Comparison of ENCODE assay signal across 8 cellular contexts in genomic region chr5:129904667-129905466, GRCh38. TPM values are rescaled to one million over a fixed set of nuclear protein-coding genes. Genes with fewer than 3 reads are reported as not detected.
DNase-seq lines count a peak whose midpoint lies in the region; ATAC-seq, FAIRE-seq and TF ChIP-seq lines count a peak whose summit lies in the region.

No MANE protein-coding gene starts in this region.

- H3K27me3 Mint-ChIP-seq in activated T-cell treated with anti-CD3 and anti-CD28 coated beads, Interleukin-2, amount 50 U/mL, for 24 hours = peaks cover 53% of the 10 kb centered on the region
- H3K27me3 Mint-ChIP-seq in WTC11 (ENCODE audit: low read depth) = peaks cover 58% of the 10 kb centered on the region

- FAIRE-seq in pancreas (lab: Jason Lieb, UNC) = no peak

- peaks cover 0 to 8% (median 3%) of the 10 kb centered on the region in 4 donors for H3K27me3 ChIP-seq in pancreas

- peak; percentile 38 for ATAC-seq in HG02943 (IDR thresholded peaks at IDR 0.05; ENCODE audit: low read depth, unreplicated experiment)
- peak; percentile 3 for ATAC-seq in WTC11
- ATAC-seq in pancreas = peak; percentile 28 to 57 (median 39)

- peak; percentile 37 for DNase-seq in activated T-cell treated with anti-CD3 and anti-CD28 coated beads, Interleukin-2, amount 50 U/mL, for 24 hours
- DNase-seq in activated T-cell treated with anti-CD3 and anti-CD28 coated beads for 4 hours = no peak
- DNase-seq in WTC11 (ENCODE audit: low spot score) = peak; percentile 30
- DNase-seq in glomerular visceral epithelial cell (ENCODE audit: extremely low spot score) = peak; percentile 20
- peak; percentile 5 to 83 (median 27) for DNase-seq in pancreas
- DNase-seq in NCI-H524 treated with DMSO at 0.1 percent for 48 hours (lab: John Stamatoyannopoulos, UW) = no peak
- DNase-seq in NCI-H2107 treated with DMSO at 0.1 percent for 48 hours (lab: John Stamatoyannopoulos, UW; ENCODE audit: unreplicated experiment) = no peak

- peak overlapping the region; percentile 60 to 75 (median 64) for H3K4me3 ChIP-seq in pancreas

- no peaks in the 10 kb centered on the region for H3K9me3 Mint-ChIP-seq in activated T-cell treated with anti-CD3 and anti-CD28 coated beads, Interleukin-2, amount 50 U/mL, for 24 hours
- H3K9me3 Mint-ChIP-seq in WTC11 = no peaks in the 10 kb centered on the region

- H3K9me3 ChIP-seq in pancreas = no peaks in the 10 kb centered on the region

- peak overlapping the region in 1 of 4 donors; percentile 22 for H3K27ac ChIP-seq in pancreas

- no peaks in the 10 kb centered on the region for H3K36me3 ChIP-seq in pancreas

- H3K4me1 ChIP-seq in pancreas = peaks cover 0 to 10% (median 0%) of the 10 kb centered on the region in 3 donors

- H3K4me1 Mint-ChIP-seq in activated T-cell treated with anti-CD3 and anti-CD28 coated beads, Interleukin-2, amount 50 U/mL, for 24 hours (ENCODE audit: low read depth) = peaks cover 13% of the 10 kb centered on the region
- peaks cover 15% of the 10 kb centered on the region for H3K4me1 Mint-ChIP-seq in WTC11

- no peaks in the 10 kb centered on the region for H3K36me3 Mint-ChIP-seq in activated T-cell treated with anti-CD3 and anti-CD28 coated beads, Interleukin-2, amount 50 U/mL, for 24 hours (ENCODE audit: low read depth)
- no peaks in the 10 kb centered on the region for H3K36me3 Mint-ChIP-seq in WTC11

- intact Hi-C loops in pancreas (cut with DNase I) = no loop called here

- 1% methylated on average over 52 to 103 of the region's 103 CpGs for WGBS in pancreas, 2 donors

- CTCF ChIA-PET in WTC11 (lab: Charles Lee) = interaction anchor here (0.7 to 1.3 kb wide), 2 partner anchors 133 to 1358 kb away, joined by 4 read pairs; no protein-coding TSS in a partner anchor

- TF ChIP-seq CTCF in WTC11 (IDR thresholded peaks at IDR 0.05) = no peak
- TF ChIP-seq CTCF in pancreas (IDR thresholded peaks at IDR 0.05) = no peak

- H3K4me3 Mint-ChIP-seq in activated T-cell treated with anti-CD3 and anti-CD28 coated beads, Interleukin-2, amount 50 U/mL, for 24 hours = no peak overlapping the region
- peak overlapping the region; percentile 83 for H3K4me3 Mint-ChIP-seq in WTC11

- POLR2A ChIA-PET in WTC11 (lab: Charles Lee) = no interaction called here

- H3K27ac Mint-ChIP-seq in activated T-cell treated with anti-CD3 and anti-CD28 coated beads, Interleukin-2, amount 50 U/mL, for 24 hours = no peak overlapping the region
- no peak overlapping the region for H3K27ac Mint-ChIP-seq in WTC11

TF ChIP-seq in WTC11, 78 proteins besides CTCF, POLR2A, EP300 and RAD21 (continues in another document):
- TF ChIP-seq TEAD4 (CRISPR knock-in tag; IDR thresholded peaks at IDR 0.05) (no peak), ZSCAN18 (CRISPR knock-in tag; IDR thresholded peaks at IDR 0.05) (no peak), MXD4 (CRISPR knock-in tag; IDR thresholded peaks at IDR 0.05; ENCODE audit: borderline replicate concordance) (no peak), NFE2L1 (CRISPR knock-in tag; IDR thresholded peaks at IDR 0.05) (peak; percentile 42; the same call in 1 of the 2 replicates), JUN (CRISPR knock-in tag; IDR thresholded peaks at IDR 0.05) (no peak), GRHL2 (CRISPR knock-in tag; IDR thresholded peaks at IDR 0.05; ENCODE audit: insufficient replicate concordance, severe bottlenecking) (no peak), USF2 (CRISPR knock-in tag; IDR thresholded peaks at IDR 0.05) (peak; percentile 30; the same call in 1 of the 2 replicates), NR3C1 (CRISPR knock-in tag; conservative IDR thresholded peaks at IDR 0.05; ENCODE audit: low read depth) (no peak), ATF2 (CRISPR knock-in tag; IDR thresholded peaks at IDR 0.05; ENCODE audit: borderline replicate concordance, low read depth) (no peak), ZNF138 (CRISPR knock-in tag; conservative IDR thresholded peaks at IDR 0.05) (peak; percentile 35; the same call in 1 of the 2 replicates), ZBTB43 (CRISPR knock-in tag; IDR thresholded peaks at IDR 0.05) (no peak), RORB (CRISPR knock-in tag; IDR thresholded peaks at IDR 0.05) (no peak), RELA (CRISPR knock-in tag; IDR thresholded peaks at IDR 0.05; ENCODE audit: borderline replicate concordance) (peak; percentile 45; the same call in 1 of the 2 replicates), ZNF263 (CRISPR knock-in tag; IDR thresholded peaks at IDR 0.05; ENCODE audit: low read depth) (peak; percentile 13; the same call in 1 of the 2 replicates), FOXP4 (CRISPR knock-in tag; IDR thresholded peaks at IDR 0.05) (peak; percentile 43; the same call in 1 of the 2 replicates), SMAD3 (CRISPR knock-in tag; IDR thresholded peaks at IDR 0.05; ENCODE audit: borderline replicate concordance) (0 out of 2 replicates have a peak, but pooled peaks have one; percentile 20)

RNA-seq across cellular contexts. Expression of gene CHSY3, which starts 0.6 kb away (rescaled TPM):
- total RNA-seq in WTC11 (2021) = 0.98 to 1.3 TPM (median 1.1 TPM) in 3 replicates
- 1 to 10 TPM in 2 of 6 donors, under 1 TPM in 4; 0.09 to 1.2 (median 0.27) TPM for total RNA-seq in pancreas
- polyA plus RNA-seq in pancreas = under 1 TPM; 0.07 to 0.15 TPM

Comparison
In these comparisons a context has a peak if more than half of its experiments do, and no peak if none do; other contexts are left out.
1. DNase-seq: peak in activated T-cell treated with anti-CD3 and anti-CD28 coated beads, Interleukin-2, amount 50 U/mL, for 24 hours (single experiment), WTC11 (single experiment), glomerular visceral epithelial cell (single experiment) and pancreas (6 of 6); none in activated T-cell treated with anti-CD3 and anti-CD28 coated beads for 4 hours (single experiment), NCI-H524 treated with DMSO at 0.1 percent for 48 hours (single experiment) and NCI-H2107 treated with DMSO at 0.1 percent for 48 hours (single experiment).
2. Peak in every context shown above with its lines, with median percentiles within 50 percentile points of each other: ATAC-seq.